Comparison of ENCODE assay signal across 11 cellular contexts in the genomic region with DNA sequence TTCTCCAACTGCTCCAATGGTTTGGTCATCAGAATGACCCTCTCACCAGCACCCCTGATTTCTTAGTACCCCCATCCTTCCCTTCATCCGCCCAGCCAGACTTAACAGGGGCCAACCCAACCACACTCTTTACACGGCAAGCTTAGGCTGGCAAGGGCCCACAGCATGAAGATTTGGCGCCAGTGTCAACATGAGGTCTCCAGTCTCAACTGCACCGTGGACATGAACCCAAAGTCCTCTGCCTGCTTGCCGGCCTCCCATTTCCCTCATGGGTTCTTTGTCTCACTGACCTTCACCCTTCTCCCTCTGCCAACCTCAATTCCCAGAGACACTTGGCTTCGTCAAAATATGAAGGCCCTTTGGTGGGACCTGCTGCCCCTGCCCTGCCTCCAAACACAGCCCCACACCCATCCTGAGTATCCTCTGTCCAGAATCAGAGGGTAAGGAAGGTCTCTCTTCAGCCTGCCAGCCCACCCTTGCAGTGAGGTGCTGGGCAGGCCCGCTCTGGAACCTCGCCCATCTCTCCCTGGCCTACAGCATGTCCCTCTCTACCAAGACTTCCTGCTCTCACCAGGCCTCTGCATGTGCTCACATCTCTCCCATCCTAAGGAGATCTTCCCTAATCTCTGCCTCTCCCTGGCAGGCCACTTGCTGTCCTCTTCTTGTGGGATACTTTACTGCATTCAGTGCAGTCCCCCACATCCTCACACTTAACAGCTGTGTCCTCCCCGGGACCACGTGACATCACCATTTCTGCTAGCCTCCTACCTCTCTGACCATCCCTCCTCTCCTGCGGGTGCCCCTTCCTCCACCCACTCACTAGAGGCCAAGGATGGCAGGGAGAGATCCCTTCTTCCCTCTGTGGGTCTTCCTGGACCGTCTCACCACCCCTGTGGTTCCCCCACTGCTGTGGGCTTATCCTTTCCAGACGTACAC.
DNase-seq lines count a peak whose midpoint lies in the region; ATAC-seq and TF ChIP-seq lines count a peak whose summit lies in the region.
"Had no signal": no experiment of that assay in that cellular context is flagged by ENCODE, and none has a peak within 500 bp of the region (broad histone marks: within the 10 kb centered on the region; RNA-seq: fewer than 3 reads in every experiment).

No MANE protein-coding gene starts in this region.

- H3K27me3 Mint-ChIP-seq in activated T-cell treated with anti-CD3 and anti-CD28 coated beads, Interleukin-2, amount 50 U/mL, for 72 hours (ENCODE audit: low read depth) = no peaks in the 10 kb centered on the region
- peaks cover 3% of the 10 kb centered on the region for H3K27me3 Mint-ChIP-seq in activated naive CD8-positive, alpha-beta T cell treated with anti-CD3 and anti-CD28 coated beads, Interleukin-2, amount 10 ng/mL, durations not matched to agents 7 days and 5 days

- no peaks in the 10 kb centered on the region for H3K9me3 Mint-ChIP-seq in activated T-cell treated with anti-CD3 and anti-CD28 coated beads, Interleukin-2, amount 50 U/mL, for 72 hours
- H3K9me3 Mint-ChIP-seq in activated naive CD8-positive, alpha-beta T cell treated with anti-CD3 and anti-CD28 coated beads, Interleukin-2, amount 10 ng/mL, durations not matched to agents 7 days and 5 days = no peaks in the 10 kb centered on the region
- H3K9me3 Mint-ChIP-seq: T-helper 2 cell treated with Interferon-gamma antibody and Interleukin-4, amounts not matched to agents 5 μg/mL and 100 μg/mL, for 36 hours had no signal

- H3K9ac ChIP-seq in mesendoderm (ENCODE audit: low read length) = no peak overlapping the region

- intact Hi-C loops in posterior vena cava (cut with DNase I) = loop anchor here (5.0 to 10.0 kb wide), 3 partner anchors 75 to 168 kb away; a partner anchor contains a TSS

- no CpG with 5 or more reads among the region's 13 CpGs for WGBS in mesendoderm (ENCODE audit: extremely low coverage, insufficient coverage, low lambda C conversion rate)
- 85% methylated on average over 11 of the region's 13 CpGs for WGBS in suprapubic skin

- peaks cover 57% of the 10 kb centered on the region for H3K4me1 Mint-ChIP-seq in activated T-cell treated with anti-CD3 and anti-CD28 coated beads, Interleukin-2, amount 50 U/mL, for 72 hours (ENCODE audit: low read depth)
- H3K4me1 Mint-ChIP-seq in activated naive CD8-positive, alpha-beta T cell treated with anti-CD3 and anti-CD28 coated beads, Interleukin-2, amount 10 ng/mL, durations not matched to agents 7 days and 5 days = peaks cover 26% of the 10 kb centered on the region

- H2AK5ac ChIP-seq in mesendoderm (ENCODE audit: low read length) = peak overlapping the region; percentile 60

- no peaks in the 10 kb centered on the region for H3K9me3 ChIP-seq in suprapubic skin

- H3K18ac ChIP-seq in mesendoderm (ENCODE audit: low read length) = no peak overlapping the region

- TF ChIP-seq POLR2A in suprapubic skin (IDR thresholded peaks at IDR 0.05) = no peak

- H3K36me3 Mint-ChIP-seq in activated T-cell treated with anti-CD3 and anti-CD28 coated beads, Interleukin-2, amount 50 U/mL, for 72 hours (ENCODE audit: insufficient read depth in 2 of 2) = peaks cover 0 to 2% of the 10 kb centered on the region in 2 donors
- no peaks in the 10 kb centered on the region for H3K36me3 Mint-ChIP-seq in activated naive CD8-positive, alpha-beta T cell treated with anti-CD3 and anti-CD28 coated beads, Interleukin-2, amount 10 ng/mL, durations not matched to agents 7 days and 5 days

- no peak for TF ChIP-seq EP300 in suprapubic skin (IDR thresholded peaks at IDR 0.05)

- no peaks in the 10 kb centered on the region for H3K36me3 ChIP-seq in mesendoderm (ENCODE audit: control insufficient read depth, insufficient read depth, low read length)
- H3K36me3 ChIP-seq in suprapubic skin = no peaks in the 10 kb centered on the region

- peaks cover 17% of the 10 kb centered on the region for H3K4me1 ChIP-seq in mesendoderm (ENCODE audit: control insufficient read depth, low read depth, low read length)
- H3K4me1 ChIP-seq in suprapubic skin = peaks cover 42% of the 10 kb centered on the region

- DNase-seq in activated T-cell treated with anti-CD3 and anti-CD28 coated beads, Interleukin-2, amount 50 U/mL, for 72 hours = no peak
- DNase-seq in activated T-cell treated with anti-CD3 and anti-CD28 coated beads for 4 hours (no peak), mesendoderm (no peak), suprapubic skin (ENCODE audit: low spot score in 2 of 2) (no peak), posterior vena cava (ENCODE audit: low spot score) (no peak), hippocampal formation (lab: John Stamatoyannopoulos, UW) (no peak), foreskin melanocyte (no peak)
- no peak for DNase-seq in activated naive CD8-positive, alpha-beta T cell treated with anti-CD3 and anti-CD28 coated beads, Interleukin-2, amount 10 ng/mL, durations not matched to agents 7 days and 5 days
- DNase-seq: ACHN, small intestine had no signal

- H3K4me2 ChIP-seq in mesendoderm (ENCODE audit: low read length) = no peak overlapping the region

- no peak for ATAC-seq in activated T-cell treated with anti-CD3 and anti-CD28 coated beads, Interleukin-2, amount 50 U/mL, for 72 hours (replicated peaks in 1 of 2)
- ATAC-seq in activated naive CD8-positive, alpha-beta T cell treated with anti-CD3 and anti-CD28 coated beads, Interleukin-2, amount 10 ng/mL, durations not matched to agents 7 days and 5 days (ENCODE audit: low read depth) = no peak

- no peak overlapping the region for H2BK5ac ChIP-seq in mesendoderm (ENCODE audit: low read length)

- H4K8ac ChIP-seq in mesendoderm (ENCODE audit: low read depth, low read length) = no peak overlapping the region

- TF ChIP-seq CTCF in suprapubic skin (IDR thresholded peaks at IDR 0.05) = no peak

- no peaks in the 10 kb centered on the region for H3K79me2 ChIP-seq in mesendoderm (ENCODE audit: control insufficient read depth, insufficient read depth, low read length)

- no peak overlapping the region for H4K5ac ChIP-seq in mesendoderm (ENCODE audit: low read length)

- H3K4me3 ChIP-seq in mesendoderm (ENCODE audit: low read length) (no peak overlapping the region), suprapubic skin (no peak overlapping the region)

- H3K27ac Mint-ChIP-seq in activated T-cell treated with anti-CD3 and anti-CD28 coated beads, Interleukin-2, amount 50 U/mL, for 72 hours = peak overlapping the region; percentile 18
- peak overlapping the region; percentile 54 for H3K27ac Mint-ChIP-seq in activated naive CD8-positive, alpha-beta T cell treated with anti-CD3 and anti-CD28 coated beads, Interleukin-2, amount 10 ng/mL, durations not matched to agents 7 days and 5 days
- H3K27ac Mint-ChIP-seq: T-helper 2 cell treated with Interferon-gamma antibody and Interleukin-4, amounts not matched to agents 5 μg/mL and 100 μg/mL, for 36 hours had no signal

- no peak overlapping the region for H2BK120ac ChIP-seq in mesendoderm (ENCODE audit: low read depth, low read length)

- no peak overlapping the region for H3K4ac ChIP-seq in mesendoderm (ENCODE audit: low read depth, low read length)

- H3K27ac ChIP-seq in mesendoderm (ENCODE audit: low read depth, low read length) = no peak overlapping the region
- peak overlapping the region; percentile 46 for H3K27ac ChIP-seq in suprapubic skin

- POLR2A ChIA-PET in activated naive CD8-positive, alpha-beta T cell treated with anti-CD3 and anti-CD28 coated beads, Interleukin-2, amount 10 ng/mL, durations not matched to agents 7 days and 5 days (lab: Charles Lee) = no interaction called here

- H3K79me1 ChIP-seq in mesendoderm (ENCODE audit: low read length) = no peaks in the 10 kb centered on the region

- H2BK15ac ChIP-seq in mesendoderm (replicated peaks; ENCODE audit: low read depth) = no peak overlapping the region

- no peaks in the 10 kb centered on the region for H3K27me3 ChIP-seq in mesendoderm (ENCODE audit: insufficient read depth, low read length, poor library complexity)
- H3K27me3 ChIP-seq in suprapubic skin = no peaks in the 10 kb centered on the region

- H3K4me3 Mint-ChIP-seq in activated T-cell treated with anti-CD3 and anti-CD28 coated beads, Interleukin-2, amount 50 U/mL, for 72 hours = peak overlapping the region in 1 of 2 donors; percentile 15
- H3K4me3 Mint-ChIP-seq in activated naive CD8-positive, alpha-beta T cell treated with anti-CD3 and anti-CD28 coated beads, Interleukin-2, amount 10 ng/mL, durations not matched to agents 7 days and 5 days = no peak overlapping the region
- H3K4me3 Mint-ChIP-seq: T-helper 2 cell treated with Interferon-gamma antibody and Interleukin-4, amounts not matched to agents 5 μg/mL and 100 μg/mL, for 36 hours had no signal

- H3K56ac ChIP-seq in mesendoderm (ENCODE audit: low read length) = peak overlapping the region; percentile 22

- no peak overlapping the region for H3K23ac ChIP-seq in mesendoderm (ENCODE audit: low read length)
